19 cellular contexts compared by ENCODE assay signal in genomic region chr9:36316629-36317317, GRCh38. TPM values are rescaled to one million over a fixed set of nuclear protein-coding genes. Genes with fewer than 3 reads are reported as not detected.
A peak's percentile ranks its signal among the peaks of the same experiment; 100 is the strongest.
DNase-seq lines count a peak whose midpoint lies in the region; ATAC-seq, FAIRE-seq and TF ChIP-seq lines count a peak whose summit lies in the region.
"Had no signal": no experiment of that assay in that cellular context is flagged by ENCODE, and none has a peak within 500 bp of the region (broad histone marks: within the 10 kb centered on the region; RNA-seq: fewer than 3 reads in every experiment).

No MANE protein-coding gene starts in this region.

- no peak for FAIRE-seq in small intestine (lab: Jason Lieb, UNC)
- FAIRE-seq: G401.6, GM18507, K562, kidney had no signal

- no peak overlapping the region for H2AK9ac ChIP-seq in IMR-90 (replicated peaks; ENCODE audit: low read depth, low read length, poor library complexity)

- H3K79me1 ChIP-seq in IMR-90 (ENCODE audit: low read depth in 1 of 2, low read length in 2 of 2): no peaks in the 10 kb centered on the region

- no peak overlapping the region for H3K18ac ChIP-seq in IMR-90 (ENCODE audit: low read depth, low read length)

- H3K9me3 ChIP-seq in IMR-90 (ENCODE audit: control insufficient read depth, insufficient read depth, low read length): no peaks in the 10 kb centered on the region
- H3K9me3 ChIP-seq in small intestine (ENCODE audit: control insufficient read depth, low read depth): no peaks in the 10 kb centered on the region

- H4K8ac ChIP-seq in IMR-90 (ENCODE audit: low read depth in 2 of 2, low read length in 2 of 2): no peak overlapping the region

- TF ChIP-seq RAD21 in IMR-90 (IDR thresholded peaks at IDR 0.05; ENCODE audit: low read length): no peak

- POLR2A ChIA-PET in IMR-90 (lab: Charles Lee; ENCODE audit: unreplicated experiment): no interaction called here

- no peak overlapping the region for H3K14ac ChIP-seq in IMR-90 (replicated peaks; ENCODE audit: low read depth, low read length)

- no peaks in the 10 kb centered on the region for H3K36me3 ChIP-seq in IMR-90 (ENCODE audit: control insufficient read depth, insufficient read depth, low read length)
- H3K36me3 ChIP-seq in small intestine (ENCODE audit: control insufficient read depth in 2 of 2, insufficient read depth in 2 of 2, low read length in 2 of 2): no peaks in the 10 kb centered on the region

- H3K23ac ChIP-seq in IMR-90 (ENCODE audit: low read depth, low read length): no peak overlapping the region

- H3K4ac ChIP-seq in IMR-90 (ENCODE audit: low read depth, low read length): no peak overlapping the region

- no peak overlapping the region for H4K5ac ChIP-seq in IMR-90 (ENCODE audit: low read depth, low read length)

- H4K91ac ChIP-seq in IMR-90 (ENCODE audit: insufficient read depth, low read depth, low read length): no peak overlapping the region

- no peaks in the 10 kb centered on the region for H4K20me1 ChIP-seq in IMR-90 (ENCODE audit: insufficient read depth, low read length)

- CTCF ChIA-PET in IMR-90 (lab: Yijun Ruan, JAX): interaction anchor here (0.6 to 1.1 kb wide), 3 partner anchors 12 to 20 kb away, joined by 3 to 4 read pairs (median 3); no protein-coding TSS in a partner anchor

- H2AK5ac ChIP-seq in IMR-90 (ENCODE audit: low read depth, low read length): no peak overlapping the region

- dilution Hi-C loops in IMR-90 (cut with HindIII; ENCODE audit: low sequenced_read_pairs, unreplicated experiment): no loop called here

- peaks cover 3% of the 10 kb centered on the region; the same call in 1 of the 2 replicates for H3K27me3 ChIP-seq in IMR-90 (ENCODE audit: control insufficient read depth, insufficient read depth, low read length)
- H3K27me3 ChIP-seq in small intestine (ENCODE audit: control insufficient read depth in 2 of 2, insufficient read depth in 2 of 2, low read length in 2 of 2): no peaks in the 10 kb centered on the region

- no peaks in the 10 kb centered on the region for H3K9me1 ChIP-seq in IMR-90 (ENCODE audit: insufficient read depth, low read length)

- H3K27ac ChIP-seq in IMR-90 (ENCODE audit: insufficient read depth, low read length) (no peak overlapping the region), caudate nucleus (ENCODE audit: low read depth, low read length) (peak overlapping the region; percentile 86), small intestine (ENCODE audit: low read depth in 1 of 2, low read length in 1 of 2) (peak overlapping the region in 1 of 2 donors; percentile 60)
- H3K27ac ChIP-seq: parathyroid adenoma had no signal

- in situ Hi-C loops in IMR-90 (cut with MboI; ENCODE audit: low sequenced_read_pairs): no loop called here

- no peak for TF ChIP-seq CTCF in IMR-90 (conservative IDR thresholded peaks at IDR 0.05; ENCODE audit: low read depth, low read length)

- no peak overlapping the region for H2BK5ac ChIP-seq in IMR-90 (ENCODE audit: low read depth, low read length, poor library complexity, severe bottlenecking)

- peak; percentile 37 for ATAC-seq in IMR-90 (ENCODE audit: low read depth)
- no peak for ATAC-seq in GM21717 (IDR thresholded peaks at IDR 0.05; ENCODE audit: unreplicated experiment)
- ATAC-seq: K562; stimulated activated naive CD8-positive, alpha-beta T cell treated with anti-CD3 and anti-CD28 coated beads, Interleukin-15, Interleukin-2, amounts not matched to agents 100 U/mL and 50 U/mL, for 24 hours had no signal

- H3K4me2 ChIP-seq in IMR-90 (ENCODE audit: low read depth, low read length): no peak overlapping the region

- no peak overlapping the region for H3K9ac ChIP-seq in IMR-90 (ENCODE audit: low read depth, low read length)
- H3K9ac ChIP-seq: parathyroid adenoma had no signal

- no peak overlapping the region for H2BK20ac ChIP-seq in IMR-90 (ENCODE audit: low read depth, low read length)

- H2BK120ac ChIP-seq in IMR-90 (ENCODE audit: low read depth, low read length): no peak overlapping the region

- intact Hi-C loops in IMR-90 (cut with micrococcal nuclease): no loop called here

- WGBS in IMR-90 (ENCODE audit: extremely low coverage in 2 of 2, insufficient read length in 1 of 2), 2 experiments: 80% methylated on average over 6 of the region's 12 CpGs; no CpG with 5 or more reads in 1 of the 2 experiments
- 25 to 55% (median 30%) methylated on average over 12 of the region's 12 CpGs for WGBS in small intestine, 3 donors

- H3K4me1 ChIP-seq in IMR-90 (ENCODE audit: control insufficient read depth, insufficient read depth, low read length) (no peaks in the 10 kb centered on the region), small intestine (ENCODE audit: control insufficient read depth in 2 of 2, insufficient read depth in 1 of 2, low read depth in 1 of 2, low read length in 1 of 2) (no peaks in the 10 kb centered on the region)
- H3K4me1 ChIP-seq: parathyroid adenoma had no signal

- no peak for TF ChIP-seq POLR2A in IMR-90 (IDR thresholded peaks at IDR 0.05; ENCODE audit: low read depth, low read length)

- H3K56ac ChIP-seq in IMR-90 (ENCODE audit: extremely low read depth, insufficient read depth, low read length): no peak overlapping the region

- DNase-seq in IMR-90 (no peak), caudate nucleus (lab: John Stamatoyannopoulos, UW) (peak in 59 of 61 donors; percentile 18 to 94 (median 74)), medulla oblongata (ENCODE audit: extremely low spot score) (peak; percentile 96), small intestine (peak; percentile 55), T1000 (lab: John Stamatoyannopoulos, UW) (no peak), activated gamma-delta T cell treated with Interleukin-2 at 50 U/mL for 16 hours (no peak), NCI-H2171 (lab: John Stamatoyannopoulos, UW) (no peak)
- DNase-seq: activated CD4-positive, alpha-beta T cell treated with anti-CD3 and anti-CD28 coated beads for 4 hours; CD4-positive, alpha-beta T cell; kidney; NCI-H2081; stimulated activated CD4-positive, alpha-beta T cell treated with anti-CD3 and anti-CD28 coated beads, Interleukin-4, amount 100 ng/mL, for 24 hours; stimulated activated naive CD8-positive, alpha-beta T cell treated with anti-CD3 and anti-CD28 coated beads, Interleukin-15, Interleukin-2, amounts not matched to agents 100 U/mL and 50 U/mL, for 24 hours; T-helper 1 cell had no signal

- H2AFZ ChIP-seq in IMR-90 (replicated peaks; ENCODE audit: low read length, poor library complexity): peak overlapping the region; percentile 53

- BruUV-seq in IMR-90 (replicated peaks; lab: Mats Ljungman, UMichigan): no TSS peak

- H2BK15ac ChIP-seq in IMR-90 (ENCODE audit: low read depth, low read length): no peak overlapping the region

- no peak overlapping the region for H3K4me3 ChIP-seq in IMR-90 (ENCODE audit: insufficient read depth, low read depth, low read length)
- H3K4me3 ChIP-seq in small intestine (ENCODE audit: low read depth in 1 of 2, low read length in 2 of 2): no peak overlapping the region
- H3K4me3 ChIP-seq: K562 had no signal

TF ChIP-seq in IMR-90, 13 proteins besides CTCF, POLR2A, EP300 and RAD21:
- TF ChIP-seq RCOR1 (IDR thresholded peaks at IDR 0.05; ENCODE audit: insufficient replicate concordance, low read length) (no peak), MAZ (IDR thresholded peaks at IDR 0.05; ENCODE audit: borderline replicate concordance, low read depth, low read length) (no peak), MAFK (IDR thresholded peaks at IDR 0.05; ENCODE audit: low read depth, low read length) (no peak), RFX5 (IDR thresholded peaks at IDR 0.05; ENCODE audit: low read depth, low read length) (no peak), FOS (IDR thresholded peaks at IDR 0.05; ENCODE audit: low read depth, low read length) (no peak), NFE2L2 (IDR thresholded peaks at IDR 0.05; ENCODE audit: low read depth, low read length) (no peak), CEBPB (IDR thresholded peaks at IDR 0.05; ENCODE audit: low read depth, low read length) (no peak), SMC3 (IDR thresholded peaks at IDR 0.05; ENCODE audit: low read depth, low read length) (no peak), ELK1 (IDR thresholded peaks at IDR 0.05; ENCODE audit: borderline replicate concordance, low read depth, low read length) (no peak), CHD1 (IDR thresholded peaks at IDR 0.05; ENCODE audit: low read depth, low read length) (no peak), MXI1 (IDR thresholded peaks at IDR 0.05; ENCODE audit: borderline replicate concordance, low read depth, low read length) (no peak), BHLHE40 (IDR thresholded peaks at IDR 0.05; ENCODE audit: low read depth, low read length) (no peak)
- TF ChIP-seq, protein P1, sequence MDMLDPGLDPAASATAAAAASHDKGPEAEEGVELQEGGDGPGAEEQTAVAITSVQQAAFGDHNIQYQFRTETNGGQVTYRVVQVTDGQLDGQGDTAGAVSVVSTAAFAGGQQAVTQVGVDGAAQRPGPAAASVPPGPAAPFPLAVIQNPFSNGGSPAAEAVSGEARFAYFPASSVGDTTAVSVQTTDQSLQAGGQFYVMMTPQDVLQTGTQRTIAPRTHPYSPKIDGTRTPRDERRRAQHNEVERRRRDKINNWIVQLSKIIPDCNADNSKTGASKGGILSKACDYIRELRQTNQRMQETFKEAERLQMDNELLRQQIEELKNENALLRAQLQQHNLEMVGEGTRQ (IDR thresholded peaks at IDR 0.05; ENCODE audit: low read depth, low read length): no peak

RNA-seq across cellular contexts. Expression of gene GNE, which starts 58.5 kb away (rescaled TPM):
- total RNA-seq in IMR-90 (2012; rRNA removed): 28.3 and 34.1 TPM in 2 replicates
- polyA plus RNA-seq in IMR-90 (2012; rRNA removed) (9.8 and 11.7 TPM in 2 replicates), small intestine (1 to 10 TPM; 3.6 to 6.0 (median 3.8) TPM)
- polyA plus RNA-seq in IMR-90 (2012; cell fraction: cytosol; rRNA removed): 5.4 and 6.5 TPM in 2 replicates
- 3.6 and 8.7 TPM in 2 replicates for polyA plus RNA-seq in IMR-90 (2012; cell fraction: nucleus; rRNA removed; ENCODE audit: low replicate concordance)

Comparison
In these comparisons a context has a peak if more than half of its experiments do, and no peak if none do; other contexts are left out.
1. DNase-seq: peak in caudate nucleus (59 of 61), medulla oblongata (single experiment) and small intestine (single experiment); none in IMR-90 (single experiment), T1000 (single experiment), activated gamma-delta T cell treated with Interleukin-2 at 50 U/mL for 16 hours (single experiment) and NCI-H2171 (single experiment).